Comparison of ENCODE assay signal across 16 cellular contexts in genomic region chr18:32277492-32277988, GRCh38.
DNase-seq lines count a peak whose midpoint lies in the region; ATAC-seq and TF ChIP-seq lines count a peak whose summit lies in the region.
"Had no signal": no experiment of that assay in that cellular context is flagged by ENCODE, and none has a peak within 500 bp of the region (broad histone marks: within the 10 kb centered on the region; RNA-seq: fewer than 3 reads in every experiment).

No MANE protein-coding gene starts in this region.

- DNase-seq in NCI-H2227 (lab: John Stamatoyannopoulos, UW; ENCODE audit: unreplicated experiment) (peak; percentile 8), choroid plexus epithelial cell (ENCODE audit: low read depth) (peak; percentile 48), mucosa of descending colon (no peak), tibial artery (no peak), NCI-H69 (lab: John Stamatoyannopoulos, UW) (no peak), suprapubic skin (ENCODE audit: low spot score in 2 of 2) (no peak)
- DNase-seq in stimulated activated CD4-positive, alpha-beta T cell treated with anti-CD3 and anti-CD28 coated beads, Interleukin-2, amount 100 ng/mL, for 24 hours = no peak
- DNase-seq: DND-41, HFFc6, Kasumi-1, NCI-H1105, NCI-H1694, NCI-H446, PC-9, SJCRH30 had no signal

- H3K4me3 ChIP-seq in choroid plexus epithelial cell (ENCODE audit: low read depth, low read length) (no peak overlapping the region), mucosa of descending colon (no peak overlapping the region), tibial artery (no peak overlapping the region), suprapubic skin (no peak overlapping the region)
- H3K4me3 ChIP-seq: PC-9, SJCRH30 had no signal

- H3K9me3 ChIP-seq in mucosa of descending colon = no peaks in the 10 kb centered on the region
- no peaks in the 10 kb centered on the region for H3K9me3 ChIP-seq in tibial artery
- H3K9me3 ChIP-seq in suprapubic skin = no peaks in the 10 kb centered on the region
- H3K9me3 ChIP-seq: SJCRH30 had no signal

- TF ChIP-seq EP300 in suprapubic skin (IDR thresholded peaks at IDR 0.05) = no peak

- H3K36me3 ChIP-seq in mucosa of descending colon (ENCODE audit: low read depth) (no peaks in the 10 kb centered on the region), tibial artery (no peaks in the 10 kb centered on the region), suprapubic skin (no peaks in the 10 kb centered on the region)
- H3K36me3 ChIP-seq: SJCRH30 had no signal

- TF ChIP-seq CTCF in choroid plexus epithelial cell (conservative IDR thresholded peaks at IDR 0.05; ENCODE audit: low read depth, low read length) (no peak), mucosa of descending colon (IDR thresholded peaks at IDR 0.05) (no peak), tibial artery (IDR thresholded peaks at IDR 0.05) (no peak), suprapubic skin (IDR thresholded peaks at IDR 0.05) (no peak)

- peak overlapping the region; percentile 67 to 72 for H3K27ac ChIP-seq in tibial artery
- no peak overlapping the region for H3K27ac ChIP-seq in suprapubic skin
- H3K27ac ChIP-seq: C4-2B, PC-9, SJCRH30 had no signal

- WGBS in suprapubic skin = 72% methylated on average over 2 of the region's 2 CpGs

- H3K27me3 ChIP-seq in tibial artery (no peaks in the 10 kb centered on the region), suprapubic skin (no peaks in the 10 kb centered on the region)
- H3K27me3 ChIP-seq: SJCRH30 had no signal

- ATAC-seq in mucosa of descending colon = peak; percentile 37

- TF ChIP-seq POLR2A in suprapubic skin (IDR thresholded peaks at IDR 0.05) = no peak

- H3K4me1 ChIP-seq in mucosa of descending colon (ENCODE audit: low read depth) = peaks cover 24% of the 10 kb centered on the region
- peaks cover 0 to 69% (median 38%) of the 10 kb centered on the region in 4 donors for H3K4me1 ChIP-seq in tibial artery
- H3K4me1 ChIP-seq in suprapubic skin = no peaks in the 10 kb centered on the region
- H3K4me1 ChIP-seq: SJCRH30 had no signal

- intact Hi-C loops in mucosa of descending colon (cut with DNase I, micrococcal nuclease) = loop anchor here in 1 of 2 donors (10.0 kb wide), 1 partner anchor 277 kb away; no protein-coding TSS in a partner anchor
- intact Hi-C loops in tibial artery (cut with DNase I; ENCODE audit: low total_unique reads) = loop anchor here (10.0 kb wide), 1 partner anchor 113 kb away; no protein-coding TSS in a partner anchor

Comparison
In these comparisons a context has a peak if more than half of its experiments do, and no peak if none do; other contexts are left out.
1. DNase-seq: peak in NCI-H2227 (single experiment) and choroid plexus epithelial cell (single experiment); none in mucosa of descending colon (0 of 3), tibial artery (0 of 2), NCI-H69 (single experiment), suprapubic skin (0 of 2) and stimulated activated CD4-positive, alpha-beta T cell treated with anti-CD3 and anti-CD28 coated beads, Interleukin-2, amount 100 ng/mL, for 24 hours (0 of 2).